In the genomic region with DNA sequence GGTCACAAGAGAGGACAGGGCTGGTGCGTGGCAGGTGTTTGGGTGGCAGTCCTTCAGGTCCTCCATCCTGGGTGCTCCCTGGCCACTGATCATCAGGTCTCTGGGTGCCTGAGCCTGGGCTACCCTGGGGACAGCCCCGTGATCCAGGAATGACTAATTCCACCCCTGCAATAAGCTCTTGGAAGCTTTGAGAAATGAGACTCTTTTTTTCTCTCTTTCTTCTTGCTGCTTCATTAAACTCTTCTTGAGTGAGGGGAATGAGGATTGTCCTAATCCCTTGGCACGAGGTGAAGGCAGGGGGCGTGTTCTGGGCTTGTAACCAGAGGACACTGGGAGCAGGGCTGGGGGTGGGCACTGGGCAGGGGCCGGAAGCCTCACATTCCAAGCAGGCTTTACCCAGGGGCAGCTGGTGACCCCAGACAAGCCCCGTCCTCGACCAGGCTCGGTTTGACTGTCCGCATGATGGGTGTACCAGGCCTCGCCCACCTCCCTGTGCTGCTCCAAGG, we compare ENCODE assay signal across 22 cellular contexts. TPM values are rescaled to one million over a fixed set of nuclear protein-coding genes. Genes with fewer than 3 reads are reported as not detected.
DNase-seq lines count a peak whose midpoint lies in the region; ATAC-seq and TF ChIP-seq lines count a peak whose summit lies in the region.
"Had no signal": no experiment of that assay in that cellular context is flagged by ENCODE, and none has a peak within 500 bp of the region (broad histone marks: within the 10 kb centered on the region; RNA-seq: fewer than 3 reads in every experiment).

No MANE protein-coding gene starts in this region.

- H3K4ac ChIP-seq in neuronal stem cell (ENCODE audit: low read length) = no peak overlapping the region

- no peak for TF ChIP-seq CTCF in epithelial cell of esophagus (IDR thresholded peaks at IDR 0.05; ENCODE audit: insufficient read depth, low read depth, low read length, missing control alignments)

- ATAC-seq in sciatic nerve = no peak
- ATAC-seq in HG03460 (IDR thresholded peaks at IDR 0.05; ENCODE audit: unreplicated experiment) = no peak

- no CpG with 5 or more reads among the region's 10 CpGs for WGBS in neuronal stem cell (ENCODE audit: extremely low coverage in 2 of 2, insufficient read length in 2 of 2, insufficient replicate concordance in 1 of 2), 2 donors

- peak overlapping the region; percentile 96 for H3K18ac ChIP-seq in neuronal stem cell (ENCODE audit: low read length)

- peaks cover 9 to 24% of the 10 kb centered on the region in 2 donors for H3K4me1 ChIP-seq in neuronal stem cell (ENCODE audit: control insufficient read depth in 2 of 2, insufficient read depth in 1 of 2, low read depth in 1 of 2, low read length in 2 of 2)

- DNase-seq in ELR (ENCODE audit: low read depth) = peak; percentile 20
- DNase-seq in epithelial cell of esophagus (ENCODE audit: low read depth) = peak; percentile 30
- no peak for DNase-seq in neuronal stem cell (ENCODE audit: low spot score)
- DNase-seq in sciatic nerve (ENCODE audit: low spot score) = no peak
- DNase-seq in GM19240 (ENCODE audit: insufficient read length, low spot score) = no peak
- no peak for DNase-seq in LoVo (ENCODE audit: low spot score)
- DNase-seq: anterior cingulate cortex; DMS53; erythroblast; glutamatergic neuron; immature natural killer cell; IMR-90; NCI-H2081 treated with DMSO at 0.1 percent for 48 hours; NCI-H524 treated with DMSO at 0.1 percent for 48 hours; SK-N-SH; stimulated activated CD4-positive, alpha-beta T cell treated with anti-CD3 and anti-CD28 coated beads, Interleukin-4, amount 100 ng/mL, for 4 hours; thyroid gland had no signal

- peak overlapping the region; percentile 88 for H2BK12ac ChIP-seq in neuronal stem cell (ENCODE audit: low read length)

- no peak overlapping the region for H3K9ac ChIP-seq in neuronal stem cell (ENCODE audit: low read depth, low read length, poor library complexity)
- H3K9ac ChIP-seq: SK-N-SH had no signal

- H3K4me2 ChIP-seq in neuronal stem cell (ENCODE audit: insufficient read depth, low read length, poor library complexity, severe bottlenecking) = no peak overlapping the region
- H3K4me2 ChIP-seq: SK-N-SH had no signal

- H4K8ac ChIP-seq in neuronal stem cell (ENCODE audit: low read depth, low read length) = no peak overlapping the region

- no peaks in the 10 kb centered on the region for H3K79me1 ChIP-seq in neuronal stem cell (ENCODE audit: low read depth, low read length)

- no peak overlapping the region for H2AFZ ChIP-seq in neuronal stem cell (ENCODE audit: low read length)

- H2BK120ac ChIP-seq in neuronal stem cell (ENCODE audit: low read depth, low read length) = peak overlapping the region; percentile 90

- no peak overlapping the region for H4K91ac ChIP-seq in neuronal stem cell (ENCODE audit: low read depth, low read length, poor library complexity)

- H3K27ac ChIP-seq in KOPT-K1 (ENCODE audit: low read depth, low read length, poor library complexity, severe bottlenecking) (peak overlapping the region; percentile 8), neuronal stem cell (replicated peaks; ENCODE audit: low read length) (peak overlapping the region; percentile 66)
- H3K27ac ChIP-seq: coronary artery, thyroid gland had no signal

- H3K23ac ChIP-seq in neuronal stem cell (ENCODE audit: low read depth, low read length, poor library complexity) = peak overlapping the region; percentile 75

- H2BK5ac ChIP-seq in neuronal stem cell (ENCODE audit: low read length) = peak overlapping the region; percentile 85

- peak overlapping the region; percentile 68 for H2AK5ac ChIP-seq in neuronal stem cell (ENCODE audit: low read depth, low read length)

- intact Hi-C loops in sciatic nerve (cut with DNase I) = no loop called here

- H3K27me3 ChIP-seq in neuronal stem cell (ENCODE audit: control insufficient read depth in 3 of 3, insufficient read depth in 3 of 3, low read depth in 1 of 3, low read length in 3 of 3) = peaks cover 0 to 36% (median 0%) of the 10 kb centered on the region in 3 experiments
- H3K27me3 ChIP-seq: thyroid gland had no signal

- no peaks in the 10 kb centered on the region; the same call in 1 of the 2 replicates for H3K36me3 ChIP-seq in KOPT-K1 (ENCODE audit: insufficient read depth, low read length)
- H3K36me3 ChIP-seq in neuronal stem cell (replicated peaks in 1 of 2; ENCODE audit: control insufficient read depth in 2 of 2, insufficient read depth in 2 of 2, low read length in 2 of 2) = no peaks in the 10 kb centered on the region
- H3K36me3 ChIP-seq: thyroid gland had no signal

- peak overlapping the region; percentile 100 for H2BK15ac ChIP-seq in neuronal stem cell (ENCODE audit: low read length)

- H3K9me3 ChIP-seq in KOPT-K1 (ENCODE audit: insufficient read depth, low read length, poor library complexity, severe bottlenecking) (no peaks in the 10 kb centered on the region), neuronal stem cell (replicated peaks in 1 of 2; ENCODE audit: control insufficient read depth in 2 of 2, insufficient read depth in 1 of 2, low read depth in 1 of 2, low read length in 2 of 2) (no peaks in the 10 kb centered on the region)
- H3K9me3 ChIP-seq: SK-N-SH, thyroid gland had no signal

- H3K14ac ChIP-seq in neuronal stem cell (ENCODE audit: low read length) = peak overlapping the region; percentile 75

- H3K4me3 ChIP-seq in epithelial cell of esophagus (ENCODE audit: low read length) (no peak overlapping the region), neuronal stem cell (ENCODE audit: low read length in 2 of 2) (no peak overlapping the region)
- H3K4me3 ChIP-seq: coronary artery, thyroid gland had no signal

RNA-seq across cellular contexts. Expression of a gene that starts 21.3 kb away (rescaled TPM):
- 0.54 TPM for polyA plus RNA-seq in neuronal stem cell (2013, experiment 1 of 2)
- 0.58 TPM for polyA plus RNA-seq in neuronal stem cell (2013, experiment 2 of 2)
- total RNA-seq in sciatic nerve = 31.6 TPM
- total RNA-seq: B cell had no signal
- polyA plus RNA-seq: IMR-90 had no signal

RNA-seq across cellular contexts. Expression of a gene that starts 43.6 kb away (rescaled TPM):
- 0.03 TPM for polyA plus RNA-seq in neuronal stem cell (2013, experiment 1 of 2)
- polyA plus RNA-seq in neuronal stem cell (2013, experiment 2 of 2) = not detected
- total RNA-seq in sciatic nerve = 2.0 TPM
- total RNA-seq: neural crest cell had no signal
- polyA plus RNA-seq: IMR-90 had no signal

Comparison
In these comparisons a context has a peak if more than half of its experiments do, and no peak if none do; other contexts are left out.
1. DNase-seq: peak in ELR (single experiment) and epithelial cell of esophagus (single experiment); none in neuronal stem cell (single experiment), sciatic nerve (single experiment), GM19240 (single experiment) and LoVo (single experiment).